ENCODE assay signal across 8 cellular contexts in genomic region chr17:58631523-58632323, GRCh38.
DNase-seq lines count a peak whose midpoint lies in the region; ATAC-seq and TF ChIP-seq lines count a peak whose summit lies in the region.

No MANE protein-coding gene starts in this region.

- H4K8ac ChIP-seq in mesenchymal stem cell (ENCODE audit: low read length) = no peak overlapping the region

- H3K4me3 ChIP-seq in CD8-positive, alpha-beta T cell (ENCODE audit: low read depth, low read length) = peak overlapping the region; percentile 48
- H3K4me3 ChIP-seq in endocrine pancreas (ENCODE audit: control insufficient read depth, insufficient read depth, low read length) (peak overlapping the region; percentile 84), mesenchymal stem cell (ENCODE audit: insufficient read depth in 1 of 2, low read depth in 1 of 2, low read length in 2 of 2) (peak overlapping the region in 1 of 2 experiments; percentile 74)

- POLR2A ChIA-PET in CD8-positive, alpha-beta T cell (lab: Charles Lee) = interaction anchor here (0.7 to 2.2 kb wide), 13 partner anchors 12 to 772 kb away, joined by 3 to 28 read pairs (median 3); partner anchors contain the start of genes MTMR4, RAD51C, SUPT4H1 and TEX14

- no peak overlapping the region for H2BK15ac ChIP-seq in mesenchymal stem cell (ENCODE audit: low read depth, poor library complexity, severe bottlenecking)

- peaks cover 2% of the 10 kb centered on the region for H3K4me1 Mint-ChIP-seq in CD8-positive, alpha-beta T cell (ENCODE audit: low read depth)

- no peaks in the 10 kb centered on the region for H3K9me3 ChIP-seq in CD8-positive, alpha-beta T cell (ENCODE audit: low read length)
- no peaks in the 10 kb centered on the region for H3K9me3 ChIP-seq in endocrine pancreas (ENCODE audit: control insufficient read depth, low read length)
- no peaks in the 10 kb centered on the region for H3K9me3 ChIP-seq in mesenchymal stem cell (ENCODE audit: control insufficient read depth, low read length)

- H3K18ac ChIP-seq in mesenchymal stem cell (ENCODE audit: low read depth in 1 of 2, low read length in 2 of 2) = peak overlapping the region in 1 of 2 experiments; percentile 19

- peak overlapping the region; percentile 50 for H3K4me2 ChIP-seq in mesenchymal stem cell (ENCODE audit: low read length, poor library complexity, severe bottlenecking)

- no peaks in the 10 kb centered on the region for H3K9me3 Mint-ChIP-seq in CD8-positive, alpha-beta T cell

- peak; percentile 84 to 94 (median 91) for DNase-seq in CD8-positive, alpha-beta T cell
- DNase-seq in HPDE6-E6E7 (ENCODE audit: extremely low spot score) = peak; percentile 68
- peak; percentile 81 for DNase-seq in NK-92 treated with Interleukin-12 subunit alpha and Interleukin-12 subunit beta, amount 100 ng/mL, for 24 hours (lab: John Stamatoyannopoulos, UW)
- DNase-seq in activated CD8-positive, alpha-beta memory T cell treated with anti-CD3 and anti-CD28 coated beads for 4 hours (ENCODE audit: low read depth in 2 of 2) = peak; percentile 87 to 91
- peak; percentile 100 for DNase-seq in mesenchymal stem cell
- DNase-seq in stimulated activated CD8-positive, alpha-beta memory T cell treated with anti-CD3 and anti-CD28 coated beads, Interleukin-12 subunit alpha, Interleukin-12 subunit beta, amount 100 ng/mL, for 1 hour (ENCODE audit: low read depth) = peak; percentile 92

- H3K36me3 ChIP-seq in CD8-positive, alpha-beta T cell (ENCODE audit: insufficient read depth, low read length) = no peaks in the 10 kb centered on the region
- H3K36me3 ChIP-seq in endocrine pancreas (ENCODE audit: control insufficient read depth, insufficient read depth, low read length) (no peaks in the 10 kb centered on the region), mesenchymal stem cell (ENCODE audit: control insufficient read depth in 1 of 2, insufficient read depth in 2 of 2, low read depth in 1 of 2, low read length in 2 of 2) (no peaks in the 10 kb centered on the region)

- no peaks in the 10 kb centered on the region for H3K27me3 ChIP-seq in CD8-positive, alpha-beta T cell (ENCODE audit: insufficient read depth, low read length)
- H3K27me3 ChIP-seq in endocrine pancreas (ENCODE audit: control insufficient read depth, insufficient read depth, low read length) (no peaks in the 10 kb centered on the region), mesenchymal stem cell (ENCODE audit: control insufficient read depth in 1 of 2, insufficient read depth in 1 of 2, low read length in 2 of 2) (no peaks in the 10 kb centered on the region)

- H3K4me3 Mint-ChIP-seq in CD8-positive, alpha-beta T cell = no peak overlapping the region

- peak; percentile 88 for ATAC-seq in CD8-positive, alpha-beta T cell
- ATAC-seq in GM19468 (IDR thresholded peaks at IDR 0.05; ENCODE audit: extremely low read depth, unreplicated experiment) = peak; percentile 51

- H3K9ac ChIP-seq in endocrine pancreas (ENCODE audit: control insufficient read depth, insufficient read depth, low read length) (peak overlapping the region; percentile 71), mesenchymal stem cell (ENCODE audit: low read length) (peak overlapping the region; percentile 96)

- H2AFZ ChIP-seq in mesenchymal stem cell (ENCODE audit: low read depth, low read length) = no peak overlapping the region

- intact Hi-C loops in CD8-positive, alpha-beta T cell (cut with DNase I, micrococcal nuclease) = loop anchor here (1.0 to 10.0 kb wide), 10 partner anchors 28 to 936 kb away; partner anchors contain the start of genes DHX40 (in 2 of the 2), RAD51C (in 2 of the 2), TEX14 (in 2 of the 2) and MKS1 (in 1 of the 2)

- no peaks in the 10 kb centered on the region for H3K79me1 ChIP-seq in mesenchymal stem cell (replicated peaks; ENCODE audit: low read length, poor library complexity, severe bottlenecking)

- peaks cover 13% of the 10 kb centered on the region for H3K4me1 ChIP-seq in CD8-positive, alpha-beta T cell (ENCODE audit: insufficient read depth, low read length)
- H3K4me1 ChIP-seq in endocrine pancreas (ENCODE audit: control insufficient read depth, insufficient read depth, low read length) (no peaks in the 10 kb centered on the region), mesenchymal stem cell (ENCODE audit: control insufficient read depth, insufficient read depth, low read depth, low read length) (peaks cover 3% of the 10 kb centered on the region)

- no peak for TF ChIP-seq CTCF in CD8-positive, alpha-beta T cell (IDR thresholded peaks at IDR 0.05)

- H3K27me3 Mint-ChIP-seq in CD8-positive, alpha-beta T cell (ENCODE audit: low read depth) = no peaks in the 10 kb centered on the region

- no peak overlapping the region for H3K14ac ChIP-seq in mesenchymal stem cell (ENCODE audit: low read length in 2 of 2)

- H2BK120ac ChIP-seq in mesenchymal stem cell (ENCODE audit: low read depth, low read length) = no peak overlapping the region

- H2BK12ac ChIP-seq in mesenchymal stem cell (ENCODE audit: low read length in 2 of 2) = no peak overlapping the region

- CTCF ChIA-PET in CD8-positive, alpha-beta T cell (lab: Charles Lee) = interaction anchor here (0.6 to 1.6 kb wide), 4 partner anchors 44 to 590 kb away, joined by 4 to 5 read pairs (median 4); no protein-coding TSS in a partner anchor

- H3K4ac ChIP-seq in mesenchymal stem cell (ENCODE audit: low read depth in 1 of 2, low read length in 2 of 2) = no peak overlapping the region

- no peak overlapping the region for H4K91ac ChIP-seq in mesenchymal stem cell (ENCODE audit: low read length)

- no peak overlapping the region for H3K27ac Mint-ChIP-seq in CD8-positive, alpha-beta T cell

- peak overlapping the region; percentile 95 for H3K27ac ChIP-seq in CD8-positive, alpha-beta T cell (ENCODE audit: low read depth, low read length)
- H3K27ac ChIP-seq in mesenchymal stem cell (ENCODE audit: low read length, poor library complexity, severe bottlenecking) = peak overlapping the region; percentile 52

- no peak overlapping the region for H2BK5ac ChIP-seq in mesenchymal stem cell (ENCODE audit: low read depth, low read length, poor library complexity, severe bottlenecking)

- H3K36me3 Mint-ChIP-seq in CD8-positive, alpha-beta T cell = no peaks in the 10 kb centered on the region

- H2AK5ac ChIP-seq in mesenchymal stem cell (ENCODE audit: low read length, severe bottlenecking) = no peak overlapping the region

- H3K23ac ChIP-seq in mesenchymal stem cell (ENCODE audit: low read length in 2 of 2) = no peak overlapping the region

- 1% methylated on average over 20 of the region's 30 CpGs for WGBS in mesenchymal stem cell
